Comparison of ENCODE assay signal across 7 cellular contexts in the genomic region with DNA sequence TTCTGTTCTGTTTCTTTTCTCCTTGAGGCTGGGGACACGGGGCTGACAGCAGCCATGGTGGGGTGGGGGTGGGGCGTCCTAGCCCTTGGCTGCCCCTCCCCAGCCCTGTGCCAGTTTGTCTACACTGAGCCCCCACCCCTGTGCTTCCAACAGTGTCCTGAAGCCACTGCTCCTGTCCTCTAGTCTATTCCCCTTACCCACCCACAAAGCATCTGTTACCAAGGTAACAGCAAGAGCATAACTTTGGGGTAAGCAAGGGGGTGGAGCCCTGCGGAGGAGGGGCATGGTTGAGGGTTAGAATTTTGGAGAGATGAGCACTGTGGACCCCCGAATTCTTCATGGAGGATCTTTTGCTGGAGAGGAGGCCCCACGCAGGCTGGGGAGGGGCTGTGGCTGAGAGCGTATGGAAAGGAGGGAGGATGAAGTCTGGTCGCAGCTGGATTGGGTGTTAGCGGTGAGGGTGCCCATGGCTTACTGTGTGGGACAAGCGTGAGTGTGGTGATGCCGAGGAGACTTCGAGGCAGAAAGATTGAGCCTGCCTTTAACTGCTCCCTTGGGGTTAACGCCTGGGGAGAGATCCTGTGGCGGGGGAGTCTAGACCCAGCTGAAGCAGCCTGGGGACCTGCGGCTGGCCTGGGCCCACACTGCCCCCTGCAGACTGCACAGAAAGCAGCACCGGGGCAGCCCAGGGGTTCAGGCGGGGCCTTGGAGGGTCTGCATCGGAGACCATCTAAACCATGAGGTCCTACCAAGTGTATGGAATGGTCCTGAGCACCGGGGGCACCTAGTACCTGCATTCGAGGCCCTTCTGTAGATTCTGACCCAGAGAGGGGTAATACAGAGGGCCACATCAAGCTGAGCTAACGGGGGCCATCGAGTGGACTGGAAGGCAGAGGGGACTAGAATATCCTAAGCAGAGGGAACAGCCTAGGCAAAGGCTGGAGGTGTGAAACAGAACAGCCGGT. TPM values are rescaled to one million over a fixed set of nuclear protein-coding genes. Genes with fewer than 3 reads are reported as not detected.
DNase-seq lines count a peak whose midpoint lies in the region; ATAC-seq and TF ChIP-seq lines count a peak whose summit lies in the region.

No MANE protein-coding gene starts in this region.

- no peak overlapping the region for H3K4me3 ChIP-seq in ovary

- H3K9me3 ChIP-seq in ovary: no peaks in the 10 kb centered on the region

- DNase-seq in GM19238 (ENCODE audit: insufficient read length, low spot score) (peak; percentile 79), NCI-H69 (lab: John Stamatoyannopoulos, UW) (peak; percentile 79), fibroblast of peridontal ligament (ENCODE audit: extremely low read depth) (peak; percentile 29), ovary (peak in 1 of 5 donors; percentile 59), occipital lobe (lab: John Stamatoyannopoulos, UW) (no peak)
- peak; percentile 72 for DNase-seq in activated T-cell treated with anti-CD3 and anti-CD28 coated beads, Interleukin-2, amount 50 U/mL, for 24 hours

- TF ChIP-seq POLR2A in ovary (IDR thresholded peaks at IDR 0.05): no peak

- TF ChIP-seq CTCF in ovary (IDR thresholded peaks at IDR 0.05): peak in 2 of 3 donors; percentile 53 to 57

- 7 to 10% (median 8%) methylated on average over 22 of the region's 22 CpGs for WGBS in ovary, 3 donors

- H3K36me3 ChIP-seq in ovary: no peaks in the 10 kb centered on the region

- no peak overlapping the region for H3K4me3 Mint-ChIP-seq in activated T-cell treated with anti-CD3 and anti-CD28 coated beads, Interleukin-2, amount 50 U/mL, for 24 hours

- peak overlapping the region in 1 of 2 donors; percentile 10 for H3K27ac ChIP-seq in ovary

- H3K27ac Mint-ChIP-seq in activated T-cell treated with anti-CD3 and anti-CD28 coated beads, Interleukin-2, amount 50 U/mL, for 24 hours: no peak overlapping the region

- H3K36me3 Mint-ChIP-seq in activated T-cell treated with anti-CD3 and anti-CD28 coated beads, Interleukin-2, amount 50 U/mL, for 24 hours (ENCODE audit: low read depth): no peaks in the 10 kb centered on the region

- ATAC-seq in HG02981 (IDR thresholded peaks at IDR 0.05; ENCODE audit: unreplicated experiment): no peak

- no peaks in the 10 kb centered on the region for H3K9me3 Mint-ChIP-seq in activated T-cell treated with anti-CD3 and anti-CD28 coated beads, Interleukin-2, amount 50 U/mL, for 24 hours

- intact Hi-C loops in ovary (cut with DNase I): loop anchor here in 2 of 4 donors (10.0 kb wide), 2 partner anchors 67 to 247 kb away; partner anchors contain the start of gene ARL5C (in 1 of the 2)

- H3K27me3 Mint-ChIP-seq in activated T-cell treated with anti-CD3 and anti-CD28 coated beads, Interleukin-2, amount 50 U/mL, for 24 hours: peaks cover 34% of the 10 kb centered on the region

- TF ChIP-seq EP300 in ovary (IDR thresholded peaks at IDR 0.05): no peak

- peaks cover 17% of the 10 kb centered on the region for H3K4me1 Mint-ChIP-seq in activated T-cell treated with anti-CD3 and anti-CD28 coated beads, Interleukin-2, amount 50 U/mL, for 24 hours (ENCODE audit: low read depth)

- no peaks in the 10 kb centered on the region for H3K4me1 ChIP-seq in ovary (ENCODE audit: insufficient read depth)

- H3K27me3 ChIP-seq in ovary: no peaks in the 10 kb centered on the region

RNA-seq across cellular contexts. Expression of gene STAC2, which starts 6.1 kb away (rescaled TPM):
- total RNA-seq in ovary (1 to 10 TPM in 2 of 7 donors, under 1 TPM in 4, not detected in 1; 0.43 to 5.4 (median 0.73) TPM), occipital lobe (0.31 TPM)
- polyA plus RNA-seq in ovary: under 1 TPM; 0.29 to 0.67 TPM

RNA-seq across cellular contexts. Expression of gene RPL19, which starts 31.8 kb away (rescaled TPM):
- total RNA-seq in ovary (1,000 to 10,000 TPM; 2,549 to 5,697 (median 3,184) TPM), occipital lobe (958 TPM)
- polyA plus RNA-seq in ovary: 1,000 to 10,000 TPM; 2,272 to 5,597 TPM

RNA-seq across cellular contexts. Expression of gene CACNB1, which starts 34.4 kb away (rescaled TPM):
- 10 to 100 TPM in 3 of 7 donors, 1 to 10 TPM in 4; 5.6 to 17.7 (median 9.6) TPM for total RNA-seq in ovary
- 1 to 10 TPM; 2.6 to 6.9 TPM for polyA plus RNA-seq in ovary
- 20.6 TPM for total RNA-seq in occipital lobe
